ENCODE assay signal across 12 cellular contexts in the genomic region with DNA sequence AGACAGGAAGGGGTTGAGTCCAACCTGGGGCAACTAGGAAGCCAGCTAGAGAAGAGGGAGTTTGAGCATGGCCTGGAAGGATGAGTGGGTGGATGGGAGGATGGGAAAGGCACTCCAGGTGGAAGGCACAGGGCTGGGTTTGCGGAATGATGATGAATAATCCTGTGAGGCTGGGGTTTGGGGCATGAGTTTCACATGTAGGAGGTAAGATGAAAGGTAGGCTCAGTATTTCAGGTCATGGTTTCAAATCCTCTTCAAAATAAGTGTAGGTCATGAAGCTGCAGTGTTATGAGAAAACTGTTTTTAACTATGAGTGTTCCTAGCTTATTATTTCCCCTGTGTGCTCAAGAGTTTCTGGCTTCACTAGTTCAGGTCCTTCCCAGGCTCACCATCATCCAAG.
DNase-seq lines count a peak whose midpoint lies in the region; ATAC-seq and TF ChIP-seq lines count a peak whose summit lies in the region.
"Had no signal": no experiment of that assay in that cellular context is flagged by ENCODE, and none has a peak within 500 bp of the region (broad histone marks: within the 10 kb centered on the region; RNA-seq: fewer than 3 reads in every experiment).

No MANE protein-coding gene starts in this region.

- no peak overlapping the region for H3K4me3 ChIP-seq in right atrium auricular region

- H3K4me3 Mint-ChIP-seq in activated T-cell treated with anti-CD3 and anti-CD28 coated beads, Interleukin-2, amount 50 U/mL, for 4 hours = peak overlapping the region; percentile 15

- no peak for DNase-seq in activated T-cell treated with anti-CD3 and anti-CD28 coated beads, Interleukin-2, amount 50 U/mL, for 4 hours
- no peak for DNase-seq in activated T-cell treated with anti-CD3 and anti-CD28 coated beads for 4 hours
- DNase-seq in RPMI8226 = peak; percentile 4
- DNase-seq in stimulated activated CD4-positive, alpha-beta T cell treated with anti-CD3 and anti-CD28 coated beads, Interleukin-4, amount 100 ng/mL, for 24 hours = peak; percentile 30
- no peak for DNase-seq in SK-N-DZ (ENCODE audit: low spot score)
- DNase-seq in right atrium auricular region (ENCODE audit: low spot score) = no peak
- DNase-seq: foreskin fibroblast, NCI-H146, NCI-H524 had no signal

- H3K4me1 Mint-ChIP-seq in activated T-cell treated with anti-CD3 and anti-CD28 coated beads, Interleukin-2, amount 50 U/mL, for 4 hours (ENCODE audit: low read depth) = peaks cover 63% of the 10 kb centered on the region

- no peaks in the 10 kb centered on the region for H3K27me3 Mint-ChIP-seq in activated T-cell treated with anti-CD3 and anti-CD28 coated beads, Interleukin-2, amount 50 U/mL, for 4 hours (ENCODE audit: low read depth)

- no peak overlapping the region for H3K27ac ChIP-seq in right atrium auricular region
- H3K27ac ChIP-seq: KMS-11 had no signal

- no peak for TF ChIP-seq CTCF in right atrium auricular region (IDR thresholded peaks at IDR 0.05)

- H3K36me3 Mint-ChIP-seq in activated T-cell treated with anti-CD3 and anti-CD28 coated beads, Interleukin-2, amount 50 U/mL, for 4 hours (ENCODE audit: insufficient read depth) = peaks cover 16% of the 10 kb centered on the region

- no peaks in the 10 kb centered on the region for H3K36me3 ChIP-seq in right atrium auricular region

- H3K27me3 ChIP-seq in right atrium auricular region = no peaks in the 10 kb centered on the region

- peaks cover 4% of the 10 kb centered on the region for H3K9me3 Mint-ChIP-seq in activated T-cell treated with anti-CD3 and anti-CD28 coated beads, Interleukin-2, amount 50 U/mL, for 4 hours

- peak; percentile 52 to 69 for ATAC-seq in activated T-cell treated with anti-CD3 and anti-CD28 coated beads, Interleukin-2, amount 50 U/mL, for 4 hours
- ATAC-seq in GM21447 (IDR thresholded peaks at IDR 0.05; ENCODE audit: unreplicated experiment) (peak; percentile 45), GM18861 (IDR thresholded peaks at IDR 0.05; ENCODE audit: unreplicated experiment) (no peak)

- H3K4me1 ChIP-seq in right atrium auricular region = no peaks in the 10 kb centered on the region

- no peaks in the 10 kb centered on the region for H3K9me3 ChIP-seq in right atrium auricular region

Comparison
In these comparisons a context has a peak if more than half of its experiments do, and no peak if none do; other contexts are left out.
1. DNase-seq: peak in RPMI8226 (single experiment) and stimulated activated CD4-positive, alpha-beta T cell treated with anti-CD3 and anti-CD28 coated beads, Interleukin-4, amount 100 ng/mL, for 24 hours (single experiment); none in activated T-cell treated with anti-CD3 and anti-CD28 coated beads, Interleukin-2, amount 50 U/mL, for 4 hours (single experiment), activated T-cell treated with anti-CD3 and anti-CD28 coated beads for 4 hours (single experiment), SK-N-DZ (single experiment) and right atrium auricular region (single experiment).